In genomic region chr1:204376919-204377799, GRCh38 we compare ENCODE assay signal across 8 cellular contexts. TPM values are rescaled to one million over a fixed set of nuclear protein-coding genes. Genes with fewer than 3 reads are reported as not detected.
A peak's percentile ranks its signal among the peaks of the same experiment; 100 is the strongest.
DNase-seq lines count a peak whose midpoint lies in the region; ATAC-seq, FAIRE-seq and TF ChIP-seq lines count a peak whose summit lies in the region.

No MANE protein-coding gene starts in this region.

- H3K4me1 Mint-ChIP-seq in T-helper 1 cell treated with Interleukin-12 subunit alpha and Interleukin-12 subunit beta and Interleukin-4 antibody, amounts not matched to agents 30 μg/mL and 1 μg/mL, for 36 hours (ENCODE audit: low read depth), result peaks cover 12% of the 10 kb centered on the region

- in situ Hi-C loops in GM12878 (cut with MboI), result no loop called here
- in situ Hi-C loops in HepG2 (cut with HindIII; ENCODE audit: extremely low pct_ligation_motif_present, low pct_unique_long_range_greater_than_20kb), result loop anchor here (10.0 kb wide), 1 partner anchor 302 kb away; the partner anchor contains the start of gene SOX13

- H3K27ac ChIP-seq in GM12878 (ENCODE audit: control insufficient read depth, insufficient read depth) (no peak overlapping the region), HepG2 (ENCODE audit: extremely low read length, insufficient read depth, low read length) (peak overlapping the region; percentile 65), stomach (peak overlapping the region; percentile 75 to 92 (median 81))

- H3K79me2 ChIP-seq in GM12878 (ENCODE audit: control insufficient read depth, insufficient read depth, low read length), result no peaks in the 10 kb centered on the region
- H3K79me2 ChIP-seq in HepG2 (ENCODE audit: insufficient read depth, low read length), result peaks cover 27% of the 10 kb centered on the region

- intact Hi-C loops in GM12878 (cut with micrococcal nuclease; ENCODE audit: unreplicated experiment) (no loop called here), HepG2 (cut with micrococcal nuclease; ENCODE audit: unreplicated experiment) (loop anchor here (10.0 kb wide), 1 partner anchor 222 kb away; the partner anchor contains the start of gene ETNK2), stomach (cut with DNase I; ENCODE audit: low total_unique reads) (no loop called here)

- no peaks in the 10 kb centered on the region for H4K20me1 ChIP-seq in GM12878 (ENCODE audit: control insufficient read depth, insufficient read depth)
- H4K20me1 ChIP-seq in HepG2 (ENCODE audit: insufficient read depth, low read length), result no peaks in the 10 kb centered on the region; the same call in 1 of the 2 replicates

- no peak for TF ChIP-seq CTCF in GM12878 (IDR thresholded peaks at IDR 0.05 in 2 of 3, conservative IDR thresholded peaks at IDR 0.05 in 1 of 3; ENCODE audit: control insufficient read depth in 2 of 3, extremely low read depth in 1 of 3, insufficient read depth in 1 of 3, low read depth in 3 of 3, low read length in 3 of 3)
- no peak for TF ChIP-seq CTCF in HepG2 (CRISPR knock-in tag; IDR thresholded peaks at IDR 0.05)
- TF ChIP-seq CTCF in stomach (IDR thresholded peaks at IDR 0.05), result no peak

- H3K4me3 ChIP-seq in GM12878 (peak overlapping the region; percentile 57; the same call in 1 of the 2 replicates), HepG2 (replicated peaks in 1 of 3; ENCODE audit: insufficient read depth in 1 of 3, low read depth in 2 of 3, low read length in 3 of 3) (peak overlapping the region; percentile 81 to 85 (median 83)), stomach (peak overlapping the region; percentile 51 to 70 (median 54))

- peak overlapping the region; percentile 91 for H3K4me2 ChIP-seq in GM12878 (ENCODE audit: control insufficient read depth, insufficient read depth)
- H3K4me2 ChIP-seq in HepG2 (ENCODE audit: low read depth, low read length), result peak overlapping the region; percentile 96

- H3K27me3 ChIP-seq in GM12878 (replicated peaks in 1 of 2; ENCODE audit: control insufficient read depth in 2 of 2, insufficient read depth in 2 of 2, low read length in 1 of 2) (peaks cover 4 to 5% of the 10 kb centered on the region in 2 experiments; a peak in 3 of 4 replicates), HepG2 (ENCODE audit: control insufficient read depth in 1 of 2, insufficient read depth in 2 of 2, low read length in 2 of 2) (no peaks in the 10 kb centered on the region; a peak in 1 of 5 replicates), stomach (peaks cover 0 to 49% (median 9%) of the 10 kb centered on the region in 3 donors)

- TF ChIP-seq EP300 in GM12878 (IDR thresholded peaks at IDR 0.05; ENCODE audit: borderline replicate concordance in 1 of 2, control insufficient read depth in 1 of 2, low read depth in 2 of 2, low read length in 2 of 2) (no peak), HepG2 (IDR thresholded peaks at IDR 0.05; ENCODE audit: low read depth in 2 of 2, low read length in 2 of 2) (no peak), HepG2 (CRISPR knock-in tag; IDR thresholded peaks at IDR 0.05; ENCODE audit: borderline replicate concordance) (no peak), stomach (IDR thresholded peaks at IDR 0.05) (no peak)

- no peak overlapping the region for H3K27ac Mint-ChIP-seq in T-helper 1 cell treated with Interleukin-12 subunit alpha and Interleukin-12 subunit beta and Interleukin-4 antibody, amounts not matched to agents 30 μg/mL and 1 μg/mL, for 36 hours

- WGBS in GM12878 (ENCODE audit: insufficient coverage, insufficient replicate concordance, low lambda C conversion rate, missing lambda C conversion rate), result 84% methylated on average over 23 of the region's 28 CpGs
- 31% methylated on average over 13 of the region's 28 CpGs for WGBS in HepG2 (ENCODE audit: low lambda C conversion rate)
- whole genome bisulfite sequencing in stomach, 5 donors, result 20 to 39% (median 35%) methylated on average over 25 to 28 of the region's 28 CpGs

- DNase-seq in T-helper 1 cell (no peak), GM12878 (ENCODE audit: low read depth, low spot score) (no peak), HepG2 (ENCODE audit: low spot score) (peak; percentile 79), stomach (peak; percentile 91), DMS114 treated with DMSO at 0.1 percent for 48 hours (lab: John Stamatoyannopoulos, UW; ENCODE audit: unreplicated experiment) (no peak), AG08396 (ENCODE audit: low spot score) (no peak)

- TF ChIP-seq RAD21 in GM12878 (IDR thresholded peaks at IDR 0.05; ENCODE audit: insufficient read depth, low read depth, low read length) (no peak), HepG2 (CRISPR knock-in tag; IDR thresholded peaks at IDR 0.05) (no peak)

- RAD21 ChIA-PET in GM12878 (lab: Charles Lee; ENCODE audit: unreplicated experiment), result interaction anchor here (0.7 to 11.4 kb wide), 8 partner anchors 13 to 163 kb away, joined by 3 to 133 read pairs (median 4); partner anchors contain the start of genes GOLT1A and PLEKHA6

- H3K4me1 ChIP-seq in GM12878 (ENCODE audit: control insufficient read depth, insufficient read depth, low read length), result no peaks in the 10 kb centered on the region; the same call in 1 of the 2 replicates
- peaks cover 58% of the 10 kb centered on the region for H3K4me1 ChIP-seq in HepG2 (ENCODE audit: insufficient read depth, low read length)
- peaks cover 3 to 42% (median 21%) of the 10 kb centered on the region in 4 donors for H3K4me1 ChIP-seq in stomach

- TF ChIP-seq POLR2A in GM12878 (IDR thresholded peaks at IDR 0.05; ENCODE audit: low read depth, low read length), result no peak
- TF ChIP-seq POLR2A in HepG2 (IDR thresholded peaks at IDR 0.05; ENCODE audit: insufficient read depth in 1 of 2, low read depth in 2 of 2, low read length in 2 of 2), result no peak
- no peak for TF ChIP-seq POLR2A in stomach (IDR thresholded peaks at IDR 0.05)

- H2AFZ ChIP-seq in GM12878 (ENCODE audit: control insufficient read depth, low read depth, low read length) (no peak overlapping the region), HepG2 (ENCODE audit: low read length) (no peak overlapping the region)

- no TSS peak for BruUV-seq in GM12878 (replicated peaks; lab: Mats Ljungman, UMichigan)
- TSS peak; percentile 78 for BruUV-seq in HepG2 (replicated peaks; lab: Mats Ljungman, UMichigan)

- CTCF ChIA-PET in GM12878 (lab: Yijun Ruan, JAX) (interaction anchor here (0.7 to 17.7 kb wide), 15 partner anchors 10 to 205 kb away, joined by 3 to 297 read pairs (median 5); partner anchors contain the start of gene PLEKHA6), HepG2 (lab: Yijun Ruan, JAX; ENCODE audit: low intra/inter-chr PET ratio, low total read pairs) (interaction anchor here (1.6 kb wide), 1 partner anchor 21 kb away, joined by 7 read pairs; no protein-coding TSS in a partner anchor)

- H3K36me3 ChIP-seq in GM12878 (ENCODE audit: control insufficient read depth in 2 of 2, insufficient read depth in 2 of 2, low read length in 1 of 2) (no peaks in the 10 kb centered on the region), HepG2 (replicated peaks in 1 of 2; ENCODE audit: control insufficient read depth in 1 of 2, insufficient read depth in 2 of 2, low read length in 2 of 2) (peaks cover 0 to 4% of the 10 kb centered on the region in 2 experiments; a peak in 1 of 5 replicates), stomach (no peaks in the 10 kb centered on the region)

- FAIRE-seq in GM12878 (lab: Jason Lieb, UNC) (no peak), HepG2 (lab: Jason Lieb, UNC) (peak; percentile 65)

- no peak for ATAC-seq in GM12878
- ATAC-seq in HepG2, result peak; percentile 66
- no peak for ATAC-seq in GM21360 (IDR thresholded peaks at IDR 0.05; ENCODE audit: unreplicated experiment)

- SMC1A ChIA-PET in GM12878 (lab: Charles Lee; ENCODE audit: uncharacterized antibody, unreplicated experiment), result interaction anchor here (1.0 to 6.7 kb wide), 11 partner anchors 7 to 213 kb away, joined by 3 to 109 read pairs (median 4); no protein-coding TSS in a partner anchor

- peaks cover 36% of the 10 kb centered on the region for H3K27me3 Mint-ChIP-seq in T-helper 1 cell treated with Interleukin-12 subunit alpha and Interleukin-12 subunit beta and Interleukin-4 antibody, amounts not matched to agents 30 μg/mL and 1 μg/mL, for 36 hours (ENCODE audit: low read depth)

- peak overlapping the region; percentile 59 for H3K4me3 Mint-ChIP-seq in T-helper 1 cell treated with Interleukin-12 subunit alpha and Interleukin-12 subunit beta and Interleukin-4 antibody, amounts not matched to agents 30 μg/mL and 1 μg/mL, for 36 hours

- no peak overlapping the region for H3K9ac ChIP-seq in GM12878 (ENCODE audit: control insufficient read depth, insufficient read depth, low read length)
- peak overlapping the region; percentile 76 for H3K9ac ChIP-seq in HepG2 (ENCODE audit: insufficient read depth, low read depth, low read length)

- H3K9me3 ChIP-seq in GM12878 (replicated peaks; ENCODE audit: control insufficient read depth, insufficient read depth, low read length) (no peaks in the 10 kb centered on the region), HepG2 (ENCODE audit: low read length) (no peaks in the 10 kb centered on the region), stomach (no peaks in the 10 kb centered on the region)

- POLR2A ChIA-PET in GM12878 (lab: Charles Lee), result interaction anchor here (0.6 to 1.3 kb wide), 3 partner anchors 9 to 259 kb away, joined by 3 to 8 read pairs (median 4); no protein-coding TSS in a partner anchor
- POLR2A ChIA-PET in HepG2 (lab: Yijun Ruan, JAX), result interaction anchor here (1.0 to 2.6 kb wide), 11 partner anchors 8 to 232 kb away, joined by 3 to 20 read pairs (median 7); partner anchors contain the start of gene GOLT1A

- no peaks in the 10 kb centered on the region for H3K9me3 Mint-ChIP-seq in T-helper 1 cell treated with Interleukin-12 subunit alpha and Interleukin-12 subunit beta and Interleukin-4 antibody, amounts not matched to agents 30 μg/mL and 1 μg/mL, for 36 hours

- no peaks in the 10 kb centered on the region for H3K36me3 Mint-ChIP-seq in T-helper 1 cell treated with Interleukin-12 subunit alpha and Interleukin-12 subunit beta and Interleukin-4 antibody, amounts not matched to agents 30 μg/mL and 1 μg/mL, for 36 hours (ENCODE audit: low read depth)

RNA-seq across cellular contexts. Expression of gene PLEKHA6, which starts 17.4 kb away (rescaled TPM):
- total RNA-seq in GM12878 (2013; cell fraction: nucleolus; rRNA removed), result 1.4 and 1.6 TPM in 2 replicates
- total RNA-seq in GM12878 (2014; rRNA removed), result 0.05 and 0.11 TPM in 2 replicates
- 0.05 and 0.27 TPM in 2 replicates for total RNA-seq in GM12878 (2014; rRNA removed; fragmentation: Illumina TruSeq; extraction: Trizol)
- total RNA-seq in GM12878 (2021), result 0.21 and 0.69 TPM in 2 replicates
- polyA plus RNA-seq in GM12878 (2011; ENCODE audit: low read depth), result 0.04 TPM
- polyA plus RNA-seq in GM12878 (2011; rRNA removed), result 0.33 and 0.81 TPM in 2 replicates
- 0.47 and 1.3 TPM in 2 replicates for polyA plus RNA-seq in GM12878 (2011; cell fraction: cytosol; rRNA removed)
- polyA plus RNA-seq in GM12878 (2011; cell fraction: nucleus; rRNA removed), result 3.2 and 4.6 TPM in 2 replicates
- polyA plus RNA-seq in GM12878 (2012), result 0.04 and 0.36 TPM in 2 replicates
- 0.04 and 0.06 TPM in 2 replicates for polyA plus RNA-seq in GM12878 (2014; fragmentation: Illumina TruSeq; extraction: Trizol)
- not detected for polyA plus RNA-seq in GM12878 (2014; fragmentation: Nextera tagmentation; extraction: Ambion mirVana)
- 0.04 and 0.14 TPM in 2 replicates for polyA plus RNA-seq in GM12878 (2014; rRNA removed)
- not detected for polyA plus RNA-seq in GM12878 (2016; fragmentation: Nextera tagmentation; extraction: Ambion mirVana)
- polyA minus RNA-seq in GM12878 (2011; rRNA and poly(A)+ RNA removed), result 0.51 and 1.3 TPM in 2 replicates
- 0.67 and 2.7 TPM in 2 replicates for polyA minus RNA-seq in GM12878 (2011; cell fraction: cytosol; rRNA and poly(A)+ RNA removed)
- polyA minus RNA-seq in GM12878 (2011; cell fraction: nucleus; rRNA and poly(A)+ RNA removed), result 1.2 and 4.6 TPM in 2 replicates
- total RNA-seq in HepG2 (2016; rRNA removed; fragmentation: Illumina TruSeq; extraction: Trizol), result 10.8 and 11.4 TPM in 2 replicates
- total RNA-seq in HepG2 (2016; cell fraction: cytosol; rRNA removed; fragmentation: Illumina TruSeq; extraction: Trizol; ENCODE audit: low read depth), result 0.40 and 1.1 TPM in 2 replicates
- 7.3 and 13.7 TPM in 2 replicates for total RNA-seq in HepG2 (2016; cell fraction: insoluble cytoplasmic fraction; rRNA removed; fragmentation: Illumina TruSeq; extraction: Trizol)
- total RNA-seq in HepG2 (2016; cell fraction: membrane; rRNA removed; fragmentation: Illumina TruSeq; extraction: Trizol), result 3.9 and 4.0 TPM in 2 replicates
- 16.8 and 17.2 TPM in 2 replicates for total RNA-seq in HepG2 (2016; cell fraction: nucleus; rRNA removed; fragmentation: Illumina TruSeq; extraction: Trizol)
- polyA plus RNA-seq in HepG2 (2011; rRNA removed), result 5.3 and 6.4 TPM in 2 replicates
- 2.2 TPM in 2 replicates for polyA plus RNA-seq in HepG2 (2011; cell fraction: cytosol; rRNA removed)
- polyA plus RNA-seq in HepG2 (2011; cell fraction: nucleus; rRNA removed), result 18.8 and 20.9 TPM in 2 replicates
- polyA plus RNA-seq in HepG2 (2012), result 6.1 and 6.4 TPM in 2 replicates
- 0.33 and 0.35 TPM in 2 replicates for polyA plus RNA-seq in HepG2 (2016; cell fraction: cytosol; fragmentation: Illumina TruSeq; extraction: Trizol; ENCODE audit: low read depth)
- 5.7 and 9.8 TPM in 2 replicates for polyA plus RNA-seq in HepG2 (2016; cell fraction: insoluble cytoplasmic fraction; fragmentation: Illumina TruSeq; extraction: Trizol; ENCODE audit: low read depth)
- 1.2 and 1.6 TPM in 2 replicates for polyA plus RNA-seq in HepG2 (2016; cell fraction: membrane; fragmentation: Illumina TruSeq; extraction: Trizol; ENCODE audit: low read depth)
- polyA plus RNA-seq in HepG2 (2016; cell fraction: nucleus; fragmentation: Illumina TruSeq; extraction: Trizol; ENCODE audit: insufficient read depth, low read depth), result 24.1 and 24.3 TPM in 2 replicates
- 5.2 and 11.2 TPM in 2 replicates for polyA minus RNA-seq in HepG2 (2011; rRNA and poly(A)+ RNA removed; ENCODE audit: low replicate concordance)
- polyA minus RNA-seq in HepG2 (2011; cell fraction: cytosol; rRNA and poly(A)+ RNA removed), result 3.2 and 7.6 TPM in 2 replicates
- 11.1 and 11.8 TPM in 2 replicates for polyA minus RNA-seq in HepG2 (2011; cell fraction: nucleus; rRNA and poly(A)+ RNA removed)
- total RNA-seq in stomach, result 10 to 100 TPM; 12.5 to 97.9 (median 39.1) TPM
- polyA plus RNA-seq in stomach, result 10 to 100 TPM in 2 of 3 donors, 1 to 10 TPM in 1; 6.4 to 37.5 (median 32.1) TPM

RNA-seq across cellular contexts. Expression of gene PPP1R15B, which starts 34.5 kb away (rescaled TPM):
- total RNA-seq in GM12878 (2013; cell fraction: nucleolus; rRNA removed), result 43.0 and 45.9 TPM in 2 replicates
- total RNA-seq in GM12878 (2014; rRNA removed) (34.8 TPM in 2 replicates), GM12878 (2014; rRNA removed; fragmentation: Illumina TruSeq; extraction: Trizol) (32.7 and 32.9 TPM in 2 replicates), GM12878 (2021) (37.7 and 38.1 TPM in 2 replicates), HepG2 (2016; rRNA removed; fragmentation: Illumina TruSeq; extraction: Trizol) (20.1 and 23.8 TPM in 2 replicates), stomach (10 to 100 TPM; 19.8 to 74.4 (median 51.6) TPM)
- 12.4 TPM for polyA plus RNA-seq in GM12878 (2011; ENCODE audit: low read depth)
- polyA plus RNA-seq in GM12878 (2011; rRNA removed) (27.2 and 32.6 TPM in 2 replicates), GM12878 (2014; fragmentation: Illumina TruSeq; extraction: Trizol) (33.4 and 38.5 TPM in 2 replicates), GM12878 (2014; fragmentation: Nextera tagmentation; extraction: Ambion mirVana) (10 to 100 TPM; 13.9 to 17.1 TPM), GM12878 (2014; rRNA removed) (24.8 and 25.8 TPM in 2 replicates), GM12878 (2016; fragmentation: Nextera tagmentation; extraction: Ambion mirVana) (10 to 100 TPM; 13.9 to 15.4 TPM), HepG2 (2011; rRNA removed) (12.7 and 13.4 TPM in 2 replicates), stomach (10 to 100 TPM in 1 of 3 donors, 1 to 10 TPM in 2; 6.5 to 11.1 (median 9.3) TPM)
- polyA plus RNA-seq in GM12878 (2011; cell fraction: cytosol; rRNA removed), result 20.5 and 25.0 TPM in 2 replicates
- polyA plus RNA-seq in GM12878 (2011; cell fraction: nucleus; rRNA removed), result 22.0 and 22.6 TPM in 2 replicates
- polyA plus RNA-seq in GM12878 (2012), result 19.5 and 22.5 TPM in 2 replicates
- 38.9 and 45.2 TPM in 2 replicates for polyA minus RNA-seq in GM12878 (2011; rRNA and poly(A)+ RNA removed)
- 21.4 and 24.6 TPM in 2 replicates for polyA minus RNA-seq in GM12878 (2011; cell fraction: cytosol; rRNA and poly(A)+ RNA removed)
- 45.8 and 65.4 TPM in 2 replicates for polyA minus RNA-seq in GM12878 (2011; cell fraction: nucleus; rRNA and poly(A)+ RNA removed)
- total RNA-seq in HepG2 (2016; cell fraction: cytosol; rRNA removed; fragmentation: Illumina TruSeq; extraction: Trizol; ENCODE audit: low read depth), result 2.1 and 2.7 TPM in 2 replicates
- total RNA-seq in HepG2 (2016; cell fraction: insoluble cytoplasmic fraction; rRNA removed; fragmentation: Illumina TruSeq; extraction: Trizol), result 19.9 and 23.3 TPM in 2 replicates
- total RNA-seq in HepG2 (2016; cell fraction: membrane; rRNA removed; fragmentation: Illumina TruSeq; extraction: Trizol), result 9.2 and 10.4 TPM in 2 replicates
- total RNA-seq in HepG2 (2016; cell fraction: nucleus; rRNA removed; fragmentation: Illumina TruSeq; extraction: Trizol), result 29.0 and 33.5 TPM in 2 replicates
- polyA plus RNA-seq in HepG2 (2011; cell fraction: cytosol; rRNA removed), result 9.5 and 11.8 TPM in 2 replicates
- 12.8 and 14.2 TPM in 2 replicates for polyA plus RNA-seq in HepG2 (2011; cell fraction: nucleus; rRNA removed)
- polyA plus RNA-seq in HepG2 (2012), result 13.8 and 16.0 TPM in 2 replicates
- 1.2 and 1.4 TPM in 2 replicates for polyA plus RNA-seq in HepG2 (2016; cell fraction: cytosol; fragmentation: Illumina TruSeq; extraction: Trizol; ENCODE audit: low read depth)
- 15.8 and 16.0 TPM in 2 replicates for polyA plus RNA-seq in HepG2 (2016; cell fraction: insoluble cytoplasmic fraction; fragmentation: Illumina TruSeq; extraction: Trizol; ENCODE audit: low read depth)
- polyA plus RNA-seq in HepG2 (2016; cell fraction: membrane; fragmentation: Illumina TruSeq; extraction: Trizol; ENCODE audit: low read depth), result 3.3 and 3.6 TPM in 2 replicates
- polyA plus RNA-seq in HepG2 (2016; cell fraction: nucleus; fragmentation: Illumina TruSeq; extraction: Trizol; ENCODE audit: insufficient read depth, low read depth), result 30.8 and 34.1 TPM in 2 replicates
- 29.5 and 115 TPM in 2 replicates for polyA minus RNA-seq in HepG2 (2011; rRNA and poly(A)+ RNA removed; ENCODE audit: low replicate concordance)
- 25.9 and 34.1 TPM in 2 replicates for polyA minus RNA-seq in HepG2 (2011; cell fraction: cytosol; rRNA and poly(A)+ RNA removed)
- 43.4 and 52.2 TPM in 2 replicates for polyA minus RNA-seq in HepG2 (2011; cell fraction: nucleus; rRNA and poly(A)+ RNA removed)

Comparison
In these comparisons a context has a peak if more than half of its experiments do, and no peak if none do; other contexts are left out.
1. DNase-seq: peak in HepG2 (single experiment) and stomach (single experiment); none in T-helper 1 cell (0 of 5), GM12878 (single experiment), DMS114 treated with DMSO at 0.1 percent for 48 hours (single experiment) and AG08396 (single experiment).
2. Peak in every context shown above with its lines, with median percentiles within 50 percentile points of each other: H3K4me3 ChIP-seq.